ENCODE assay signal across 26 cellular contexts in genomic region chr1:214880956-214881355, GRCh38.
"Had no signal": no experiment of that assay in that cellular context is flagged by ENCODE, and none has a peak within 500 bp of the region (broad histone marks: within the 10 kb centered on the region; RNA-seq: fewer than 3 reads in every experiment).

No MANE protein-coding gene starts in this region.

- H3K9me3 ChIP-seq: ovary, psoas muscle, right lobe of liver, sigmoid colon, suprapubic skin, testis, tibial artery, transverse colon, upper lobe of right lung, uterus had no signal

- H3K36me3 ChIP-seq: neural progenitor cell, ovary, right lobe of liver, sigmoid colon, suprapubic skin, tibial artery, transverse colon, upper lobe of right lung, uterus had no signal

- H3K27ac ChIP-seq: neural progenitor cell, ovary, parathyroid adenoma, psoas muscle, right lobe of liver, sigmoid colon, suprapubic skin, testis, tibial artery, transverse colon, upper lobe of right lung, uterus had no signal

- H3K4me2 ChIP-seq: neural progenitor cell had no signal

- H3K27me3 ChIP-seq: neural progenitor cell, ovary, right lobe of liver, sigmoid colon, suprapubic skin, testis, tibial artery, transverse colon, upper lobe of right lung, uterus had no signal

- ATAC-seq: natural killer cell; psoas muscle; right cardiac atrium; right lobe of liver; stimulated activated effector memory CD8-positive, alpha-beta T cell treated with anti-CD3 and anti-CD28 coated beads, Interleukin-12 subunit alpha, Interleukin-12 subunit beta, amount 100 ng/mL, for 72 hours; stimulated activated naive B cell treated with anti-CD40 and anti-IgM and Interleukin-4, amounts not matched to agents 10 μg/mL and 1 μg/mL and 100 μg/mL, for 72 hours; stimulated activated naive CD8-positive, alpha-beta T cell treated with anti-CD3 and anti-CD28 coated beads, Interleukin-15, amount 100 ng/mL, for 72 hours; upper lobe of right lung had no signal

- H3K79me2 ChIP-seq: parathyroid adenoma had no signal

- DNase-seq: natural killer cell; occipital lobe; ovary; posterior cingulate gyrus; psoas muscle; right cardiac atrium; right lobe of liver; sigmoid colon; small intestine; stimulated activated CD4-positive, alpha-beta T cell treated with anti-CD3 and anti-CD28 coated beads, Interleukin-15, amount 100 ng/mL, for 24 hours; stimulated activated CD4-positive, alpha-beta T cell treated with anti-CD3 and anti-CD28 coated beads, Interleukin-2, amount 100 ng/mL, for 24 hours; stimulated activated CD4-positive, alpha-beta T cell treated with anti-CD3 and anti-CD28 coated beads, Interleukin-2, amount 100 ng/mL, for 48 hours; stimulated activated CD4-positive, alpha-beta T cell treated with anti-CD3 and anti-CD28 coated beads, Interleukin-4, amount 100 ng/mL, for 24 hours; stimulated activated naive B cell treated with anti-CD40 and anti-IgM and Interleukin-4, amounts not matched to agents 10 μg/mL and 1 μg/mL and 100 μg/mL, for 72 hours; stimulated activated naive CD4-positive, alpha-beta T cell treated with Interleukin-2 at 50 U/mL for 16 hours; stimulated activated naive CD8-positive, alpha-beta T cell treated with anti-CD3 and anti-CD28 coated beads, Interleukin-15, amount 100 ng/mL, for 72 hours; substantia nigra; testis; tibial artery; transverse colon; upper lobe of right lung; uterus had no signal

- H2AFZ ChIP-seq: neural progenitor cell, parathyroid adenoma had no signal

- H3K9ac ChIP-seq: neural progenitor cell, parathyroid adenoma had no signal

- H3K4me1 ChIP-seq: neural progenitor cell, parathyroid adenoma, psoas muscle, right lobe of liver, sigmoid colon, suprapubic skin, testis, tibial artery, transverse colon, upper lobe of right lung, uterus had no signal

- H3K4me3 ChIP-seq: neural progenitor cell, ovary, psoas muscle, right lobe of liver, sigmoid colon, suprapubic skin, testis, tibial artery, transverse colon, upper lobe of right lung, uterus had no signal
